ENCODE assay signal across 8 cellular contexts in the genomic region with DNA sequence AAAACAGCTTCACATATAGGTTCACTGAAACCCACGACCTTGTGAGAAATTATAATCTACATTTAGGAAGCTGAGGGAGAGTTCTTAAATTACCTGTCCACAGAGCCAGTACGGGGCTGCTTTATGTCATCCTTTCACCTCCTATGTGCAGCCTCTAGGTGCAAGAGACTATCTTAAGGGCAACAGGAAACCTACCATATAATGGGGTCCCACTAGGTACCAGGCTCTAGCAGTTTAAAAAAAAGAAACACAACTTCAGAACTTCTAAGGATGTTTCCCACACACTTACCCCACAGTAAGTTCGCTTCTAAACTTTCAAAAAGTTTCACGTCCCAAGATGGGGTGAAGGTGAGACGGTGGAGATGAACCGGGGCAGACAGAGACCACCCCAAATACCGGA. TPM values are rescaled to one million over a fixed set of nuclear protein-coding genes. Genes with fewer than 3 reads are reported as not detected.
A peak's percentile ranks its signal among the peaks of the same experiment; 100 is the strongest.
DNase-seq lines count a peak whose midpoint lies in the region; ATAC-seq and TF ChIP-seq lines count a peak whose summit lies in the region.

No MANE protein-coding gene starts in this region.

- DNase-seq in NCI-H146 treated with DMSO at 0.1 percent for 48 hours (lab: John Stamatoyannopoulos, UW; ENCODE audit: unreplicated experiment): peak; percentile 11
- no peak for DNase-seq in NCI-H146 (lab: John Stamatoyannopoulos, UW)
- DNase-seq in chondrocyte (ENCODE audit: low spot score): no peak
- DNase-seq in naive B cell: peak; percentile 10
- no peak for DNase-seq in Ammon's horn (ENCODE audit: low spot score)
- no peak for DNase-seq in stimulated activated CD4-positive, alpha-beta T cell treated with anti-CD3 and anti-CD28 coated beads, Interleukin-2, amount 100 ng/mL, for 48 hours
- no peak for DNase-seq in effector CD4-positive, alpha-beta T cell

- H3K9me3 Mint-ChIP-seq in chondrocyte (ENCODE audit: low read depth): peaks cover 4% of the 10 kb centered on the region
- H3K9me3 Mint-ChIP-seq in naive B cell: no peaks in the 10 kb centered on the region

- H3K4me3 Mint-ChIP-seq in chondrocyte (ENCODE audit: unreplicated experiment) (peak overlapping the region; percentile 74), naive B cell (peak overlapping the region; percentile 78 to 94 (median 90))

- H3K27me3 Mint-ChIP-seq in chondrocyte (ENCODE audit: low read depth) (peaks cover 10% of the 10 kb centered on the region), naive B cell (peaks cover 0 to 13% (median 2%) of the 10 kb centered on the region in 3 donors)

- ATAC-seq in HG03139 (IDR thresholded peaks at IDR 0.05; ENCODE audit: unreplicated experiment): peak; percentile 9
- peak; percentile 40 to 45 for ATAC-seq in naive B cell (ENCODE audit: low read depth in 2 of 2)

- H3K36me3 Mint-ChIP-seq in chondrocyte (ENCODE audit: low read depth) (no peaks in the 10 kb centered on the region), naive B cell (no peaks in the 10 kb centered on the region)

- no peak for TF ChIP-seq CTCF in chondrocyte (IDR thresholded peaks at IDR 0.05)

- no peak overlapping the region for H3K27ac Mint-ChIP-seq in chondrocyte (ENCODE audit: unreplicated experiment)
- peak overlapping the region in 2 of 6 donors; percentile 46 to 85 for H3K27ac Mint-ChIP-seq in naive B cell

- H3K4me1 Mint-ChIP-seq in chondrocyte (ENCODE audit: low read depth): peaks cover 8% of the 10 kb centered on the region
- H3K4me1 Mint-ChIP-seq in naive B cell: peaks cover 5 to 19% (median 15%) of the 10 kb centered on the region in 3 donors

RNA-seq across cellular contexts. Expression of a gene that starts 0.6 kb away (rescaled TPM):
- 3.0 to 4.5 TPM (median 3.4 TPM) in 3 replicates for total RNA-seq in chondrocyte
- polyA plus RNA-seq in naive B cell (ENCODE audit: low read depth in 6 of 6): 10 to 100 TPM in 1 of 6 donors, 1 to 10 TPM in 5; 2.5 to 11.0 (median 4.9) TPM

Comparison
In these comparisons a context has a peak if more than half of its experiments do, and no peak if none do; other contexts are left out.
1. DNase-seq: peak in NCI-H146 treated with DMSO at 0.1 percent for 48 hours (single experiment) and naive B cell (single experiment); none in NCI-H146 (single experiment), chondrocyte (single experiment), Ammon's horn (single experiment), stimulated activated CD4-positive, alpha-beta T cell treated with anti-CD3 and anti-CD28 coated beads, Interleukin-2, amount 100 ng/mL, for 48 hours (0 of 2) and effector CD4-positive, alpha-beta T cell (single experiment).